ENCODE assay signal across 8 cellular contexts in the genomic region with DNA sequence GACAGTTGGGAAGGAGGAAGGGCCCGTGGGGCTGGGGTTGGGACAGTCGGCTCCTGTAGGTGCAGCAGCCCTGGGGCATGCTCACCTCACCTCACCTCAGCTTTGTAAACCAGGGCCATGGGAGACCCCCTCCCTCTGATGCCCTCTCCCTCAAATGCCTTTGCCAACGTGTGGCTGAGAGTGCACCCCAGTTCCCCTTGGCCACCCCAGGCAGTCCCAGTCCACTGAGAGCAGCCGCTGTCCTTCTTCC. TPM values are rescaled to one million over a fixed set of nuclear protein-coding genes. Genes with fewer than 3 reads are reported as not detected.
DNase-seq lines count a peak whose midpoint lies in the region; ATAC-seq lines count a peak whose summit lies in the region.

No MANE protein-coding gene starts in this region.

- H3K9ac ChIP-seq in iPS-15b (ENCODE audit: low read depth, low read length) (peak overlapping the region; percentile 94), stomach smooth muscle (ENCODE audit: low read length in 2 of 2) (peak overlapping the region; percentile 87 to 94)

- H3K36me3 Mint-ChIP-seq in activated T-helper 1 cell treated with anti-CD3 and anti-CD28 coated beads, Interleukin-12 subunit alpha, Interleukin-12 subunit beta, Interleukin-2, Interleukin-4 antibody, amounts not matched to agents 30 ng/mL and 10 ng/mL and 1 ng/mL, durations not matched to agents 14 hours and 24 hours and 36 hours (ENCODE audit: low read depth) = peaks cover 9% of the 10 kb centered on the region

- no peaks in the 10 kb centered on the region for H3K36me3 ChIP-seq in iPS-15b (ENCODE audit: control insufficient read depth, insufficient read depth, low read length)
- H3K36me3 ChIP-seq in stomach smooth muscle (ENCODE audit: control insufficient read depth in 2 of 2, insufficient read depth in 2 of 2, low read length in 2 of 2) = no peaks in the 10 kb centered on the region

- H3K4me1 ChIP-seq in iPS-15b (ENCODE audit: control insufficient read depth, insufficient read depth, low read length) = peaks cover 31% of the 10 kb centered on the region
- peaks cover 59% of the 10 kb centered on the region for H3K4me1 ChIP-seq in stomach smooth muscle (ENCODE audit: control insufficient read depth, insufficient read depth, low read length)

- H3K4me3 Mint-ChIP-seq in activated T-helper 1 cell treated with anti-CD3 and anti-CD28 coated beads, Interleukin-12 subunit alpha, Interleukin-12 subunit beta, Interleukin-2, Interleukin-4 antibody, amounts not matched to agents 30 ng/mL and 10 ng/mL and 1 ng/mL, durations not matched to agents 14 hours and 24 hours and 36 hours = peak overlapping the region; percentile 99

- peak overlapping the region; percentile 100 for H3K27ac ChIP-seq in stomach smooth muscle (ENCODE audit: low read length)

- no peaks in the 10 kb centered on the region for H3K27me3 ChIP-seq in iPS-15b (ENCODE audit: control insufficient read depth, insufficient read depth, low read length)
- no peaks in the 10 kb centered on the region for H3K27me3 ChIP-seq in stomach smooth muscle (ENCODE audit: control insufficient read depth in 1 of 2, insufficient read depth in 2 of 2, low read length in 2 of 2)

- H3K27ac Mint-ChIP-seq in activated T-helper 1 cell treated with anti-CD3 and anti-CD28 coated beads, Interleukin-12 subunit alpha, Interleukin-12 subunit beta, Interleukin-2, Interleukin-4 antibody, amounts not matched to agents 30 ng/mL and 10 ng/mL and 1 ng/mL, durations not matched to agents 14 hours and 24 hours and 36 hours = peak overlapping the region; percentile 100

- intact Hi-C loops in activated T-helper 1 cell treated with anti-CD3 and anti-CD28 coated beads, Interleukin-12 subunit alpha, Interleukin-12 subunit beta, Interleukin-2, Interleukin-4 antibody, amounts not matched to agents 30 ng/mL and 10 ng/mL and 1 ng/mL, durations not matched to agents 14 hours and 24 hours and 36 hours (cut with micrococcal nuclease) = loop anchor here (1.0 to 2.0 kb wide), 4 partner anchors 8 to 122 kb away; partner anchors contain the start of gene TIGD3

- H3K4me3 ChIP-seq in iPS-15b (ENCODE audit: low read depth, low read length) = peak overlapping the region; percentile 33
- H3K4me3 ChIP-seq in stomach smooth muscle (ENCODE audit: low read length in 2 of 2) = peak overlapping the region; percentile 50 to 99

- no peak for DNase-seq in activated T-helper 1 cell treated with anti-CD3 and anti-CD28 coated beads, Interleukin-12 subunit alpha, Interleukin-12 subunit beta, Interleukin-2, Interleukin-4 antibody, amounts not matched to agents 30 ng/mL and 10 ng/mL and 1 ng/mL, durations not matched to agents 14 hours and 24 hours and 36 hours (ENCODE audit: low spot score)
- DNase-seq in NOMO-1 treated with DMSO at 0.1 percent for 48 hours (lab: John Stamatoyannopoulos, UW; ENCODE audit: unreplicated experiment) = no peak
- DNase-seq in SHP77 treated with DMSO at 0.1 percent for 48 hours (lab: John Stamatoyannopoulos, UW) = no peak
- DNase-seq in NCI-H345 treated with DMSO at 0.1 percent for 48 hours (lab: John Stamatoyannopoulos, UW; ENCODE audit: unreplicated experiment) = no peak
- DNase-seq in HT-29 (ENCODE audit: low spot score) = no peak

- H3K4me1 Mint-ChIP-seq in activated T-helper 1 cell treated with anti-CD3 and anti-CD28 coated beads, Interleukin-12 subunit alpha, Interleukin-12 subunit beta, Interleukin-2, Interleukin-4 antibody, amounts not matched to agents 30 ng/mL and 10 ng/mL and 1 ng/mL, durations not matched to agents 14 hours and 24 hours and 36 hours (ENCODE audit: low read depth) = peaks cover 57% of the 10 kb centered on the region

- H3K9me3 ChIP-seq in iPS-15b (ENCODE audit: control insufficient read depth, insufficient read depth, low read length) = no peaks in the 10 kb centered on the region
- no peaks in the 10 kb centered on the region for H3K9me3 ChIP-seq in stomach smooth muscle (ENCODE audit: control insufficient read depth in 2 of 2, low read length in 2 of 2)

- peaks cover 7% of the 10 kb centered on the region for H3K27me3 Mint-ChIP-seq in activated T-helper 1 cell treated with anti-CD3 and anti-CD28 coated beads, Interleukin-12 subunit alpha, Interleukin-12 subunit beta, Interleukin-2, Interleukin-4 antibody, amounts not matched to agents 30 ng/mL and 10 ng/mL and 1 ng/mL, durations not matched to agents 14 hours and 24 hours and 36 hours (ENCODE audit: insufficient read depth)

- peak; percentile 1 for ATAC-seq in HG03432 (IDR thresholded peaks at IDR 0.05; ENCODE audit: unreplicated experiment)

- H3K9me3 Mint-ChIP-seq in activated T-helper 1 cell treated with anti-CD3 and anti-CD28 coated beads, Interleukin-12 subunit alpha, Interleukin-12 subunit beta, Interleukin-2, Interleukin-4 antibody, amounts not matched to agents 30 ng/mL and 10 ng/mL and 1 ng/mL, durations not matched to agents 14 hours and 24 hours and 36 hours = no peaks in the 10 kb centered on the region

RNA-seq across cellular contexts. Expression of gene NEAT1, which starts 4.2 kb away (rescaled TPM):
- total RNA-seq in activated T-helper 1 cell treated with anti-CD3 and anti-CD28 coated beads, Interleukin-12 subunit alpha, Interleukin-12 subunit beta, Interleukin-2, Interleukin-4 antibody, amounts not matched to agents 30 ng/mL and 10 ng/mL and 1 ng/mL, durations not matched to agents 14 hours and 24 hours and 36 hours = 507 and 517 TPM in 2 replicates
- total RNA-seq in HT-29 (2014; rRNA removed; shearing (Covaris generic)) = 50.1 and 61.5 TPM in 2 replicates

RNA-seq across cellular contexts. Expression of gene FRMD8, which starts 31.9 kb away (rescaled TPM):
- total RNA-seq in activated T-helper 1 cell treated with anti-CD3 and anti-CD28 coated beads, Interleukin-12 subunit alpha, Interleukin-12 subunit beta, Interleukin-2, Interleukin-4 antibody, amounts not matched to agents 30 ng/mL and 10 ng/mL and 1 ng/mL, durations not matched to agents 14 hours and 24 hours and 36 hours = 40.5 and 42.3 TPM in 2 replicates
- total RNA-seq in HT-29 (2014; rRNA removed; shearing (Covaris generic)) = 102 and 106 TPM in 2 replicates

RNA-seq across cellular contexts. Expression of gene SLC25A45, which starts 35.9 kb away (rescaled TPM):
- total RNA-seq in activated T-helper 1 cell treated with anti-CD3 and anti-CD28 coated beads, Interleukin-12 subunit alpha, Interleukin-12 subunit beta, Interleukin-2, Interleukin-4 antibody, amounts not matched to agents 30 ng/mL and 10 ng/mL and 1 ng/mL, durations not matched to agents 14 hours and 24 hours and 36 hours = 15.3 and 19.4 TPM in 2 replicates
- total RNA-seq in HT-29 (2014; rRNA removed; shearing (Covaris generic)) = 5.8 and 8.8 TPM in 2 replicates
